ENCODE assay signal across 19 cellular contexts in genomic region chr18:79512461-79513380, GRCh38.
DNase-seq lines count a peak whose midpoint lies in the region; ATAC-seq, FAIRE-seq and TF ChIP-seq lines count a peak whose summit lies in the region.
"Had no signal": no experiment of that assay in that cellular context is flagged by ENCODE, and none has a peak within 500 bp of the region (broad histone marks: within the 10 kb centered on the region; RNA-seq: fewer than 3 reads in every experiment).

No MANE protein-coding gene starts in this region.

- H3K27ac ChIP-seq in kidney (ENCODE audit: low read depth in 2 of 2, low read length in 2 of 2) (no peak overlapping the region), testis (no peak overlapping the region)
- H3K27ac ChIP-seq: esophagus squamous epithelium, heart left ventricle, HL-60, KMS-11, uterus had no signal

- intact Hi-C loops in cardiac septum (cut with DNase I) (no loop called here), Right ventricle myocardium superior (cut with DNase I) (no loop called here), activated B cell treated with CpG ODN at 0.5 μM for 24 hours (cut with micrococcal nuclease) (no loop called here), kidney (cut with DNase I) (no loop called here), testis (cut with DNase I; ENCODE audit: low total_unique reads) (no loop called here)

- WGBS in testis, 2 donors, result 93 to 95% methylated on average over 35 to 54 of the region's 54 CpGs

- CTCF ChIA-PET in activated B cell treated with CpG ODN at 0.5 μM for 24 hours (lab: Charles Lee), result no interaction called here

- no peak for TF ChIP-seq POLR2A in testis (IDR thresholded peaks at IDR 0.05)

- TF ChIP-seq CTCF in activated B cell treated with CpG ODN at 0.5 μM for 24 hours (IDR thresholded peaks at IDR 0.05) (no peak), kidney (IDR thresholded peaks at IDR 0.05; ENCODE audit: borderline replicate concordance, extremely low read depth, insufficient read depth) (no peak), testis (IDR thresholded peaks at IDR 0.05) (no peak)

- POLR2A ChIA-PET in activated B cell treated with CpG ODN at 0.5 μM for 24 hours (lab: Charles Lee), result interaction anchor here (1.2 kb wide), 1 partner anchor 10 kb away, joined by 4 read pairs; no protein-coding TSS in a partner anchor

- no peaks in the 10 kb centered on the region for H3K27me3 ChIP-seq in testis
- H3K27me3 ChIP-seq: heart left ventricle, uterus had no signal

- H3K36me3 ChIP-seq in kidney (ENCODE audit: control insufficient read depth in 1 of 2, insufficient read depth in 2 of 2, low read length in 2 of 2) (no peaks in the 10 kb centered on the region), testis (ENCODE audit: low read depth, missing control alignments) (no peaks in the 10 kb centered on the region)
- H3K36me3 ChIP-seq: uterus had no signal

- H3K27me3 Mint-ChIP-seq in activated B cell treated with CpG ODN at 0.5 μM for 24 hours, result no peaks in the 10 kb centered on the region

- H3K4me1 Mint-ChIP-seq in activated B cell treated with CpG ODN at 0.5 μM for 24 hours, result peaks cover 43% of the 10 kb centered on the region

- H3K36me3 Mint-ChIP-seq in activated B cell treated with CpG ODN at 0.5 μM for 24 hours (ENCODE audit: low read depth), result peaks cover 29% of the 10 kb centered on the region

- H3K4me1 ChIP-seq in kidney (ENCODE audit: control insufficient read depth in 1 of 2, insufficient read depth in 1 of 2, low read depth in 1 of 2, low read length in 2 of 2) (peaks cover 0 to 9% of the 10 kb centered on the region in 2 donors), testis (peaks cover 6% of the 10 kb centered on the region)

- H3K4me3 ChIP-seq in kidney (ENCODE audit: low read length in 2 of 2) (no peak overlapping the region), testis (no peak overlapping the region)
- H3K4me3 ChIP-seq: esophagus squamous epithelium, heart left ventricle, uterus had no signal

- no peak overlapping the region for H3K9ac ChIP-seq in kidney (ENCODE audit: low read length in 2 of 2)
- H3K9ac ChIP-seq: KMS-11 had no signal

- H3K9me3 ChIP-seq in kidney (ENCODE audit: control insufficient read depth in 1 of 2, low read length in 2 of 2) (no peaks in the 10 kb centered on the region), testis (no peaks in the 10 kb centered on the region)
- H3K9me3 ChIP-seq: esophagus squamous epithelium, heart left ventricle, uterus had no signal

- no peak for FAIRE-seq in kidney (lab: Jason Lieb, UNC)
- FAIRE-seq: TTC549 had no signal

- no peak overlapping the region for H3K27ac Mint-ChIP-seq in activated B cell treated with CpG ODN at 0.5 μM for 24 hours

- DNase-seq in cardiac septum (ENCODE audit: low spot score) (peak; percentile 72), Right ventricle myocardium superior (no peak), activated B cell treated with CpG ODN at 0.5 μM for 24 hours (peak; percentile 13), kidney (peak; percentile 73), testis (peak; percentile 12), dedifferentiated amniotic fluid mesenchymal stem cell (ENCODE audit: extremely low spot score) (no peak), SK-N-DZ (ENCODE audit: low spot score) (no peak), SKM-1 treated with dmso at 0.1 percent for 144 hours (lab: John Stamatoyannopoulos, UW; ENCODE audit: unreplicated experiment) (no peak)
- DNase-seq: Calu3, cortex of kidney, esophagus squamous epithelium, GF-D8, NCI-H1436 treated with DMSO at 0.1 percent for 48 hours, NCI-H2227 treated with DMSO at 0.1 percent for 48 hours had no signal

- ATAC-seq in Right ventricle myocardium superior (ENCODE audit: poor library complexity) (no peak), activated B cell treated with CpG ODN at 0.5 μM for 24 hours (ENCODE audit: low read depth) (no peak)
- ATAC-seq: heart left ventricle had no signal

- no peak overlapping the region for H3K4me3 Mint-ChIP-seq in activated B cell treated with CpG ODN at 0.5 μM for 24 hours

- H3K9me3 Mint-ChIP-seq in activated B cell treated with CpG ODN at 0.5 μM for 24 hours, result no peaks in the 10 kb centered on the region

Comparison
In these comparisons a context has a peak if more than half of its experiments do, and no peak if none do; other contexts are left out.
1. DNase-seq: peak in cardiac septum (single experiment), activated B cell treated with CpG ODN at 0.5 μM for 24 hours (single experiment), kidney (single experiment) and testis (single experiment); none in Right ventricle myocardium superior (single experiment), dedifferentiated amniotic fluid mesenchymal stem cell (single experiment), SK-N-DZ (single experiment) and SKM-1 treated with dmso at 0.1 percent for 144 hours (single experiment).